In genomic region chr17:36879027-36879426, GRCh38 we compare ENCODE assay signal across 23 cellular contexts. TPM values are rescaled to one million over a fixed set of nuclear protein-coding genes. Genes with fewer than 3 reads are reported as not detected.
DNase-seq lines count a peak whose midpoint lies in the region; ATAC-seq, FAIRE-seq and TF ChIP-seq lines count a peak whose summit lies in the region.
"Had no signal": no experiment of that assay in that cellular context is flagged by ENCODE, and none has a peak within 500 bp of the region (broad histone marks: within the 10 kb centered on the region; RNA-seq: fewer than 3 reads in every experiment).

No MANE protein-coding gene starts in this region.

- H3K27ac Mint-ChIP-seq in activated CD8-positive, alpha-beta memory T cell treated with anti-CD3 and anti-CD28 coated beads, Interleukin-2, amount 10 ng/mL, durations not matched to agents 7 days and 5 days = no peak overlapping the region
- H3K27ac Mint-ChIP-seq: CD8-positive, alpha-beta T cell had no signal

- no peak for TF ChIP-seq POLR2A in H1 (IDR thresholded peaks at IDR 0.05; ENCODE audit: control extremely low read depth in 1 of 2, low read depth in 2 of 2, low read length in 2 of 2)

- H3K4me1 ChIP-seq in HEK293 (ENCODE audit: control insufficient read depth, insufficient read depth, low read length) (no peaks in the 10 kb centered on the region), H1 (replicated peaks in 1 of 4; ENCODE audit: control insufficient read depth in 3 of 4, insufficient read depth in 4 of 4, low read length in 3 of 4) (peaks cover 0 to 3% (median 1%) of the 10 kb centered on the region in 4 experiments; a peak in 3 of 7 replicates), mesendoderm (ENCODE audit: control insufficient read depth, low read depth, low read length) (peaks cover 3% of the 10 kb centered on the region)

- H2BK15ac ChIP-seq in H1 (ENCODE audit: low read length) (0 out of 2 replicates have a peak overlapping the region, but pooled peaks have one; percentile 46), mesendoderm (replicated peaks; ENCODE audit: low read depth) (no peak overlapping the region)

- WGBS in H1 (ENCODE audit: extremely low coverage in 1 of 2, insufficient coverage in 1 of 2, insufficient read length in 1 of 2, insufficient replicate concordance in 2 of 2, low coverage in 1 of 2, low lambda C conversion rate in 2 of 2, missing lambda C conversion rate in 1 of 2), 2 experiments = 92% methylated on average over 4 of the region's 4 CpGs; no CpG with 5 or more reads in 1 of the 2 experiments
- WGBS in mesendoderm (ENCODE audit: extremely low coverage, insufficient coverage, low lambda C conversion rate) = no CpG with 5 or more reads among the region's 4 CpGs

- POLR2A ChIA-PET in HEK293 (lab: Yijun Ruan, JAX) = interaction anchor here (0.6 kb wide), 1 partner anchor 15 kb away, joined by 3 read pairs; no protein-coding TSS in a partner anchor
- POLR2A ChIA-PET in H1 (lab: Charles Lee; ENCODE audit: partially characterized antibody) = interaction anchor here (1.3 kb wide), 1 partner anchor 10 kb away, joined by 5 read pairs; no protein-coding TSS in a partner anchor

- H3K56ac ChIP-seq in H1 (replicated peaks; ENCODE audit: insufficient read length, low read depth, low read length) (no peak overlapping the region), mesendoderm (ENCODE audit: low read length) (peak overlapping the region; percentile 76)

- TF ChIP-seq CTCF in HEK293 (tag by site-specific recombination; IDR thresholded peaks at IDR 0.05) (no peak), H1 (IDR thresholded peaks at IDR 0.05; ENCODE audit: control extremely low read depth in 1 of 3, insufficient read depth in 1 of 3, low read depth in 1 of 3, low read length in 3 of 3) (no peak)

- no peaks in the 10 kb centered on the region for H3K36me3 Mint-ChIP-seq in activated CD8-positive, alpha-beta memory T cell treated with anti-CD3 and anti-CD28 coated beads, Interleukin-2, amount 10 ng/mL, durations not matched to agents 7 days and 5 days
- H3K36me3 Mint-ChIP-seq: CD8-positive, alpha-beta T cell had no signal

- peak overlapping the region; percentile 60; the same call in 1 of the 2 replicates for H2BK12ac ChIP-seq in H1 (ENCODE audit: low read depth, low read length)

- H4K5ac ChIP-seq in H1 (ENCODE audit: insufficient read length, low read depth, low read length) = no peak overlapping the region
- H4K5ac ChIP-seq in mesendoderm (ENCODE audit: low read length) = no peak overlapping the region

- H3K79me1 ChIP-seq in H1 (ENCODE audit: low read depth, low read length) = no peaks in the 10 kb centered on the region
- no peaks in the 10 kb centered on the region for H3K79me1 ChIP-seq in mesendoderm (ENCODE audit: low read length)

- peak; percentile 27 for ATAC-seq in activated CD8-positive, alpha-beta memory T cell treated with anti-CD3 and anti-CD28 coated beads, Interleukin-2, amount 10 ng/mL, durations not matched to agents 7 days and 5 days
- ATAC-seq in GM21717 (IDR thresholded peaks at IDR 0.05; ENCODE audit: unreplicated experiment) = no peak
- no peak for ATAC-seq in activated CD4-positive, CD25-positive, alpha-beta regulatory T cell treated with anti-CD3 and anti-CD28 coated beads, Interleukin-2, amount 50 U/mL, for 24 hours
- ATAC-seq: CD8-positive, alpha-beta T cell had no signal

- H2AK5ac ChIP-seq in H1 (ENCODE audit: low read depth, low read length) = peak overlapping the region; percentile 39; the same call in 1 of the 2 replicates
- peak overlapping the region; percentile 91 for H2AK5ac ChIP-seq in mesendoderm (ENCODE audit: low read length)

- H3K14ac ChIP-seq in H1 (ENCODE audit: insufficient read length) = no peak overlapping the region

- H3K36me3 ChIP-seq in HEK293 (ENCODE audit: control insufficient read depth in 2 of 2, insufficient read depth in 1 of 2, low read length in 2 of 2) (no peaks in the 10 kb centered on the region), H1 (ENCODE audit: control insufficient read depth in 2 of 4, insufficient read depth in 4 of 4, low read length in 3 of 4) (no peaks in the 10 kb centered on the region), mesendoderm (ENCODE audit: control insufficient read depth, insufficient read depth, low read length) (no peaks in the 10 kb centered on the region)

- H4K8ac ChIP-seq in H1 (ENCODE audit: extremely low read depth, insufficient read depth, low read length) (no peak overlapping the region), mesendoderm (ENCODE audit: low read depth, low read length) (no peak overlapping the region)

- FAIRE-seq in H1 (lab: Jason Lieb, UNC) = no peak
- FAIRE-seq: GM12892, HTR-8/SVneo had no signal

- H3K27me3 ChIP-seq in H1 (replicated peaks in 1 of 4; ENCODE audit: control insufficient read depth in 3 of 4, extremely low read depth in 1 of 4, insufficient read depth in 3 of 4, low read length in 3 of 4) = no peaks in the 10 kb centered on the region; a peak in 1 of 7 replicates
- no peaks in the 10 kb centered on the region for H3K27me3 ChIP-seq in mesendoderm (ENCODE audit: insufficient read depth, low read length, poor library complexity)

- H3K4me2 ChIP-seq in H1 (ENCODE audit: insufficient read depth in 1 of 2, low read depth in 2 of 2, low read length in 2 of 2) (no peak overlapping the region), mesendoderm (ENCODE audit: low read length) (no peak overlapping the region)
- H3K4me2 ChIP-seq: KMS-11 had no signal

- H3K4ac ChIP-seq in H1 (replicated peaks; ENCODE audit: insufficient read length, low read depth, low read length) (no peak overlapping the region), mesendoderm (ENCODE audit: low read depth, low read length) (no peak overlapping the region)

- peaks cover 5% of the 10 kb centered on the region; the same call in 1 of the 2 replicates for H3K23me2 ChIP-seq in H1 (ENCODE audit: low read depth, low read length)

- H2BK120ac ChIP-seq in H1 (replicated peaks; ENCODE audit: low read depth, low read length) (no peak overlapping the region), mesendoderm (ENCODE audit: low read depth, low read length) (no peak overlapping the region)

- no peak for DNase-seq in activated CD8-positive, alpha-beta memory T cell treated with anti-CD3 and anti-CD28 coated beads, Interleukin-2, amount 10 ng/mL, durations not matched to agents 7 days and 5 days
- no peak for DNase-seq in activated CD8-positive, alpha-beta memory T cell treated with anti-CD3 and anti-CD28 coated beads, Interleukin-2, amount 50 U/mL, for 4 hours
- DNase-seq in H1 (ENCODE audit: low read depth in 1 of 2, low spot score in 2 of 2) (no peak), mesendoderm (no peak), SIG-M5 (lab: John Stamatoyannopoulos, UW) (no peak)
- DNase-seq: AML-193; C1 segment of cervical spinal cord; Calu3; CD8-positive, alpha-beta T cell; DMS153; GM23248; HCEC 1CT; NCI-H1092 treated with DMSO at 0.1 percent for 48 hours; NCI-H146; NCI-H2029; NCI-H510A had no signal

- H2AFZ ChIP-seq in H1 (ENCODE audit: low read length) = no peak overlapping the region
- H2AFZ ChIP-seq: GM23248 had no signal

- H3K9me3 ChIP-seq in HEK293 (ENCODE audit: control insufficient read depth, insufficient read depth, low read depth, low read length) = no peaks in the 10 kb centered on the region
- peaks cover 6 to 7% of the 10 kb centered on the region in 2 experiments; a peak in 1 of 4 replicates for H3K9me3 ChIP-seq in H1 (ENCODE audit: insufficient read depth in 2 of 2, low read depth in 1 of 2, low read length in 1 of 2)

- no peaks in the 10 kb centered on the region for H3K4me1 Mint-ChIP-seq in activated CD8-positive, alpha-beta memory T cell treated with anti-CD3 and anti-CD28 coated beads, Interleukin-2, amount 10 ng/mL, durations not matched to agents 7 days and 5 days

- CTCF ChIA-PET in activated CD8-positive, alpha-beta memory T cell treated with anti-CD3 and anti-CD28 coated beads, Interleukin-2, amount 10 ng/mL, durations not matched to agents 7 days and 5 days (lab: Charles Lee) = no interaction called here
- CTCF ChIA-PET in HEK293 (lab: Yijun Ruan, JAX) (no interaction called here), H1 (lab: Charles Lee; ENCODE audit: partially characterized antibody) (no interaction called here)

- H4K91ac ChIP-seq in H1 (replicated peaks; ENCODE audit: insufficient read length, low read length) = peak overlapping the region; percentile 34

- no peak overlapping the region for H3K4me3 ChIP-seq in HEK293 (ENCODE audit: low read depth, low read length)
- no peak overlapping the region for H3K4me3 ChIP-seq in H1 (ENCODE audit: extremely low read depth in 1 of 4, insufficient read depth in 2 of 4, low read depth in 3 of 4, low read length in 4 of 4)
- no peak overlapping the region for H3K4me3 ChIP-seq in mesendoderm (ENCODE audit: low read length)
- H3K4me3 ChIP-seq: GM23248 had no signal

- no peak overlapping the region for H3K23ac ChIP-seq in H1 (ENCODE audit: insufficient read length)
- no peak overlapping the region for H3K23ac ChIP-seq in mesendoderm (ENCODE audit: low read length)

- no peak overlapping the region for H3K4me3 Mint-ChIP-seq in activated CD8-positive, alpha-beta memory T cell treated with anti-CD3 and anti-CD28 coated beads, Interleukin-2, amount 10 ng/mL, durations not matched to agents 7 days and 5 days
- H3K4me3 Mint-ChIP-seq: CD8-positive, alpha-beta T cell had no signal

- no peaks in the 10 kb centered on the region for H3K79me2 ChIP-seq in H1 (ENCODE audit: control insufficient read depth in 1 of 2, insufficient read depth in 2 of 2, low read length in 2 of 2)
- no peaks in the 10 kb centered on the region for H3K79me2 ChIP-seq in mesendoderm (ENCODE audit: control insufficient read depth, insufficient read depth, low read length)

- peaks cover 2% of the 10 kb centered on the region for H3K9me3 Mint-ChIP-seq in activated CD8-positive, alpha-beta memory T cell treated with anti-CD3 and anti-CD28 coated beads, Interleukin-2, amount 10 ng/mL, durations not matched to agents 7 days and 5 days (ENCODE audit: low read depth)

- no peak for TF ChIP-seq EP300 in H1 (IDR thresholded peaks at IDR 0.05; ENCODE audit: borderline replicate concordance in 1 of 2, low read depth in 2 of 2, low read length in 2 of 2)

- H3K18ac ChIP-seq in H1 (ENCODE audit: extremely low read depth, low read length) = no peak overlapping the region
- H3K18ac ChIP-seq in mesendoderm (ENCODE audit: low read length) = no peak overlapping the region

- H4K20me1 ChIP-seq in H1 (replicated peaks in 1 of 2; ENCODE audit: control insufficient read depth in 1 of 2, insufficient read depth in 2 of 2, low read length in 2 of 2) = no peaks in the 10 kb centered on the region

- peaks cover 13% of the 10 kb centered on the region for H3K27me3 Mint-ChIP-seq in activated CD8-positive, alpha-beta memory T cell treated with anti-CD3 and anti-CD28 coated beads, Interleukin-2, amount 10 ng/mL, durations not matched to agents 7 days and 5 days

- peak overlapping the region; percentile 95; the same call in 1 of the 2 replicates for H2BK20ac ChIP-seq in H1 (ENCODE audit: low read length)

- H3K27ac ChIP-seq in HEK293 (ENCODE audit: extremely low read depth, low read depth, low read length) (no peak overlapping the region), H1 (ENCODE audit: low read depth, low read length) (no peak overlapping the region), mesendoderm (ENCODE audit: low read depth, low read length) (no peak overlapping the region)
- H3K27ac ChIP-seq: GM23248, KMS-11 had no signal

- H3K9ac ChIP-seq in H1 (replicated peaks in 1 of 4; ENCODE audit: extremely low read depth in 1 of 4, low read depth in 3 of 4, low read length in 3 of 4) = peak overlapping the region in 1 of 4 experiments; percentile 10; a peak in 1 of 7 replicates
- no peak overlapping the region for H3K9ac ChIP-seq in mesendoderm (ENCODE audit: low read length)
- H3K9ac ChIP-seq: GM23248, KMS-11 had no signal

- TF ChIP-seq RAD21 in H1 (IDR thresholded peaks at IDR 0.05 in 1 of 2, conservative IDR thresholded peaks at IDR 0.05 in 1 of 2; ENCODE audit: low read depth in 2 of 2, low read length in 2 of 2) = no peak

- H2BK5ac ChIP-seq in H1 (ENCODE audit: low read depth, low read length) = peak overlapping the region; percentile 44; the same call in 1 of the 2 replicates
- peak overlapping the region; percentile 43 for H2BK5ac ChIP-seq in mesendoderm (ENCODE audit: low read length)

RNA-seq across cellular contexts. Expression of gene LHX1, which starts 58.2 kb away (rescaled TPM):
- total RNA-seq in activated CD8-positive, alpha-beta memory T cell treated with anti-CD3 and anti-CD28 coated beads, Interleukin-2, amount 10 ng/mL, durations not matched to agents 7 days and 5 days = under 1 TPM in 1 of 2 experiments, not detected in 1; 0.66 TPM
- total RNA-seq in H1 (2021; fragmentation: NEBNext Ultra II Directional; extraction: Animal tissue kit (Norgen Biotek cat#: 25700)) = 0.93 and 1.5 TPM in 2 replicates
- 0.26 and 0.33 TPM in 2 replicates for polyA plus RNA-seq in H1 (2011; rRNA removed)
- polyA plus RNA-seq in H1 (2011; cell fraction: cytosol; rRNA removed) = 0.21 TPM
- 0.67 TPM for polyA plus RNA-seq in H1 (2011; cell fraction: nucleus; rRNA removed)
- polyA plus RNA-seq in H1 (2012, experiment 1 of 2) = 0.57 to 1.4 TPM (median 0.94 TPM) in 4 replicates
- 0.81 TPM for polyA plus RNA-seq in H1 (2012, experiment 2 of 2)
- polyA plus RNA-seq in H1 (2013, experiment 1 of 2) = 0.53 TPM
- polyA plus RNA-seq in H1 (2013, experiment 2 of 2) = 0.39 TPM
- 0.35 TPM in 1 of 2 replicates, not detected in the other for polyA minus RNA-seq in H1 (2011; rRNA and poly(A)+ RNA removed)
- polyA minus RNA-seq in H1 (2011; cell fraction: cytosol; rRNA and poly(A)+ RNA removed) = not detected
- polyA minus RNA-seq in H1 (2011; cell fraction: nucleus; rRNA and poly(A)+ RNA removed) = 0.70 TPM
- 20.5 TPM for polyA plus RNA-seq in mesendoderm (2013, experiment 1 of 2)
- polyA plus RNA-seq in mesendoderm (2013, experiment 2 of 2) = 18.4 TPM
- total RNA-seq: CD8-positive, alpha-beta T cell; GM23248 had no signal
- polyA plus RNA-seq: AG04450, GM23248 had no signal
